Comparison of ENCODE assay signal across 11 cellular contexts in genomic region chr2:13652531-13653313, GRCh38.
DNase-seq lines count a peak whose midpoint lies in the region; ATAC-seq and TF ChIP-seq lines count a peak whose summit lies in the region.
"Had no signal": no experiment of that assay in that cellular context is flagged by ENCODE, and none has a peak within 500 bp of the region (broad histone marks: within the 10 kb centered on the region; RNA-seq: fewer than 3 reads in every experiment).

No MANE protein-coding gene starts in this region.

- H3K27ac ChIP-seq in fibroblast of lung (ENCODE audit: insufficient read depth, low read length), result peak overlapping the region; percentile 80
- H3K27ac ChIP-seq: right atrium auricular region had no signal

- peaks cover 4% of the 10 kb centered on the region for H3K4me1 ChIP-seq in fibroblast of lung (ENCODE audit: control insufficient read depth, extremely low read depth, insufficient read depth, low read length)
- H3K4me1 ChIP-seq: right atrium auricular region had no signal

- H3K4me2 ChIP-seq in fibroblast of lung (ENCODE audit: extremely low read depth, insufficient read depth, low read length), result peak overlapping the region; percentile 48

- DNase-seq in AG20443 (ENCODE audit: low spot score), result peak; percentile 51
- peak; percentile 10 for DNase-seq in MV-4-11 (lab: John Stamatoyannopoulos, UW)
- peak; percentile 50 to 85 for DNase-seq in fibroblast of lung (ENCODE audit: low read depth in 2 of 2)
- DNase-seq in naive thymus-derived CD8-positive, alpha-beta T cell, result no peak
- no peak for DNase-seq in NCI-H774 (lab: John Stamatoyannopoulos, UW)
- no peak for DNase-seq in T-helper 2 cell
- DNase-seq in DMS 273 treated with DMSO at 0.1 percent for 48 hours (lab: John Stamatoyannopoulos, UW), result no peak
- DNase-seq: DMS153 had no signal

- peaks cover 0 to 22% (median 11%) of the 10 kb centered on the region in 9 donors for H3K9me3 Mint-ChIP-seq in naive thymus-derived CD8-positive, alpha-beta T cell

- no peak overlapping the region for H3K9ac ChIP-seq in fibroblast of lung (ENCODE audit: insufficient read depth, low read length)

- H3K4me3 ChIP-seq in fibroblast of lung (replicated peaks in 1 of 4; ENCODE audit: control extremely low read depth in 1 of 4, insufficient read depth in 1 of 4, low read depth in 3 of 4, low read length in 4 of 4), result no peak overlapping the region
- H3K4me3 ChIP-seq: right atrium auricular region had no signal

- no peaks in the 10 kb centered on the region for H3K36me3 Mint-ChIP-seq in naive thymus-derived CD8-positive, alpha-beta T cell

- no peaks in the 10 kb centered on the region for H3K79me2 ChIP-seq in fibroblast of lung (ENCODE audit: control insufficient read depth, insufficient read depth, low read length)

- TF ChIP-seq CTCF in fibroblast of lung (conservative IDR thresholded peaks at IDR 0.05 in 1 of 2, IDR thresholded peaks at IDR 0.05 in 1 of 2; ENCODE audit: low read depth in 1 of 2, low read length in 2 of 2), result no peak

- H3K27me3 Mint-ChIP-seq in naive thymus-derived CD8-positive, alpha-beta T cell, result no peaks in the 10 kb centered on the region
- H3K27me3 Mint-ChIP-seq: stimulated activated naive CD8-positive, alpha-beta T cell treated with anti-CD3 and anti-CD28 coated beads, Interleukin-15, Interleukin-2, amounts not matched to agents 100 ng/mL and 50 ng/mL, for 24 hours had no signal

- H3K4me3 Mint-ChIP-seq in naive thymus-derived CD8-positive, alpha-beta T cell, result no peak overlapping the region
- H3K4me3 Mint-ChIP-seq: stimulated activated naive CD8-positive, alpha-beta T cell treated with anti-CD3 and anti-CD28 coated beads, Interleukin-15, Interleukin-2, amounts not matched to agents 100 ng/mL and 50 ng/mL, for 24 hours had no signal

- H4K20me1 ChIP-seq in fibroblast of lung (ENCODE audit: control insufficient read depth, extremely low read depth, insufficient read depth, low read length), result no peaks in the 10 kb centered on the region

- H3K36me3 ChIP-seq in fibroblast of lung (ENCODE audit: control insufficient read depth, insufficient read depth, low read length), result no peaks in the 10 kb centered on the region
- H3K36me3 ChIP-seq: right atrium auricular region had no signal

- H3K9me3 ChIP-seq in fibroblast of lung (ENCODE audit: control insufficient read depth, insufficient read depth, low read depth, low read length), result no peaks in the 10 kb centered on the region

- no peak overlapping the region for H3K27ac Mint-ChIP-seq in naive thymus-derived CD8-positive, alpha-beta T cell
- H3K27ac Mint-ChIP-seq: stimulated activated naive CD8-positive, alpha-beta T cell treated with anti-CD3 and anti-CD28 coated beads, Interleukin-15, Interleukin-2, amounts not matched to agents 100 ng/mL and 50 ng/mL, for 24 hours had no signal

- H3K27me3 ChIP-seq in fibroblast of lung (ENCODE audit: control insufficient read depth, insufficient read depth, low read length), result no peaks in the 10 kb centered on the region
- H3K27me3 ChIP-seq: right atrium auricular region had no signal

- H3K4me1 Mint-ChIP-seq in naive thymus-derived CD8-positive, alpha-beta T cell, result no peaks in the 10 kb centered on the region

- POLR2A ChIA-PET in naive thymus-derived CD8-positive, alpha-beta T cell (lab: Charles Lee), result no interaction called here

- ATAC-seq in GM21360 (IDR thresholded peaks at IDR 0.05; ENCODE audit: unreplicated experiment), result peak; percentile 51
- no peak for ATAC-seq in naive thymus-derived CD8-positive, alpha-beta T cell

- no peak overlapping the region for H2AFZ ChIP-seq in fibroblast of lung (ENCODE audit: low read length)

Comparison
In these comparisons a context has a peak if more than half of its experiments do, and no peak if none do; other contexts are left out.
1. DNase-seq: peak in AG20443 (single experiment), MV-4-11 (single experiment) and fibroblast of lung (2 of 2); none in naive thymus-derived CD8-positive, alpha-beta T cell (0 of 10), NCI-H774 (single experiment), T-helper 2 cell (0 of 5) and DMS 273 treated with DMSO at 0.1 percent for 48 hours (single experiment).